ENCODE assay signal across 22 cellular contexts in the genomic region with DNA sequence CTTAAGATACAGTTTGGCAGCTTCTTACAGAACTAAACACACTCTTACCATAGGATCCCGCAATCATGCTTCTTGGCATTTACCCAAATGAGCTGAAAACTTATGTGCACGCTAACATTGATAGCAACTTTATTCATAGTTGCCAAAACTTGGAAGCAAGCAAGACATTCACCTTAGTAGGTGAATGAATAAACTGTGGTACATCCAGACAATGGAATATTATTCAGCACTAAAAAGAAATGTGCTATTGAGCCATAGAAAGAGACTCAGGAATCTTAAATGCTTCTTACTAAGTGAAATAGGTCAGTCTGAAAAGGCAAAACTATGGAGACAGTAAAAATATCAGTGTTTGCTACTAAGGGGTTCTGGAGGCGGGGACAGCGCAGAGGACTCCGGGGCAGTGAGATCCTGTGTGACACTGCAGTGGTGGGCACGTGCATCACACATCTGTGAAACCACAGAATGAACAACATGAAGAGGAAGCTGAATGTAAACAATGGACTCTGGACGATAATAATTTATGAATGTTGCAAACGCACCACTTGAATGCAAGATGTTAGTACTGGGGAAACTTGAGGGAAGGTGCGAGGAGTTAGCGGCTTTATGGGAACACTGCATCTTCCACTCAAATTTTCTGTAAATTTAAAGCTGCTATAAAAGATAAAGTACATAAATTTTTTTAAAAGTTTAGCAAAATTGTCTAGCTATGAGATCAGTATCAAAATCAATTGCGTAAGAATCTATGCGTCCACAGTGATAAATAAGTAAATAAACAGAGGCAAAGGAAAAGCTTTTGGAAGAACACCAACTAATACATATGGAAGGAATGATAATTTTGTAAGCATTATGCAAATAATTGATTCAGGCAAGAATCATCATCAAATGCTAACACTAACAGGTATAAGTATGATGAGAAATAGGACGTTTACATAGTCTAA. TPM values are rescaled to one million over a fixed set of nuclear protein-coding genes. Genes with fewer than 3 reads are reported as not detected.
DNase-seq lines count a peak whose midpoint lies in the region; ATAC-seq, FAIRE-seq and TF ChIP-seq lines count a peak whose summit lies in the region.
"Had no signal": no experiment of that assay in that cellular context is flagged by ENCODE, and none has a peak within 500 bp of the region (broad histone marks: within the 10 kb centered on the region; RNA-seq: fewer than 3 reads in every experiment).

No MANE protein-coding gene starts in this region.

- H3K27ac ChIP-seq in HepG2 (ENCODE audit: extremely low read length, insufficient read depth, low read length) (no peak overlapping the region), upper lobe of right lung (no peak overlapping the region)
- H3K27ac ChIP-seq: HL-60 had no signal

- H3K9me3 ChIP-seq in HepG2 (ENCODE audit: low read length): no peaks in the 10 kb centered on the region
- no peaks in the 10 kb centered on the region for H3K9me3 ChIP-seq in upper lobe of right lung
- H3K9me3 ChIP-seq: MG63 had no signal

- POLR2A ChIA-PET in activated CD4-positive, alpha-beta memory T cell treated with anti-CD3 and anti-CD28 coated beads for 36 hours (lab: Charles Lee): no interaction called here
- POLR2A ChIA-PET in activated CD4-positive, alpha-beta memory T cell treated with anti-CD3 and anti-CD28 coated beads, Interleukin-2, amount 10 ng/mL, durations not matched to agents 7 days and 5 days (lab: Charles Lee): no interaction called here
- POLR2A ChIA-PET in HepG2 (lab: Yijun Ruan, JAX): no interaction called here

- peak; percentile 1 for DNase-seq in activated CD4-positive, alpha-beta memory T cell treated with anti-CD3 and anti-CD28 coated beads for 36 hours
- no peak for DNase-seq in activated CD4-positive, alpha-beta memory T cell treated with anti-CD3 and anti-CD28 coated beads, Interleukin-2, amount 10 ng/mL, durations not matched to agents 7 days and 5 days
- DNase-seq in central memory CD8-positive, alpha-beta T cell (ENCODE audit: low spot score in 2 of 2): no peak
- DNase-seq in HepG2 (ENCODE audit: low spot score): no peak
- peak; percentile 8 for DNase-seq in upper lobe of right lung
- DNase-seq in NCI-H82 treated with DMSO at 0.1 percent for 48 hours (lab: John Stamatoyannopoulos, UW; ENCODE audit: unreplicated experiment): no peak
- no peak for DNase-seq in left colon
- DNase-seq in ureter (ENCODE audit: low spot score): no peak
- DNase-seq: DMS79 treated with DMSO at 0.1 percent for 48 hours, H9, Kasumi-1, MG63, NCI-H1048, NCI-H1436, NCI-H1930, NCI-H446, NCI-H526 treated with DMSO at 0.1 percent for 48 hours, Right ventricle myocardium superior had no signal

- in situ Hi-C loops in HepG2 (cut with HindIII; ENCODE audit: extremely low pct_ligation_motif_present, low pct_unique_long_range_greater_than_20kb): no loop called here

- 94% methylated on average over 13 of the region's 13 CpGs for WGBS in HepG2 (ENCODE audit: low lambda C conversion rate)

- peaks cover 24 to 69% of the 10 kb centered on the region in 2 experiments for H3K36me3 ChIP-seq in HepG2 (replicated peaks in 1 of 2; ENCODE audit: control insufficient read depth in 1 of 2, insufficient read depth in 2 of 2, low read length in 2 of 2)
- peaks cover 75% of the 10 kb centered on the region for H3K36me3 ChIP-seq in upper lobe of right lung

- no peaks in the 10 kb centered on the region for H3K4me1 Mint-ChIP-seq in activated CD4-positive, alpha-beta memory T cell treated with anti-CD3 and anti-CD28 coated beads for 36 hours (ENCODE audit: low read depth)
- H3K4me1 Mint-ChIP-seq in activated CD4-positive, alpha-beta memory T cell treated with anti-CD3 and anti-CD28 coated beads, Interleukin-2, amount 10 ng/mL, durations not matched to agents 7 days and 5 days: no peaks in the 10 kb centered on the region
- peaks cover 6% of the 10 kb centered on the region for H3K4me1 Mint-ChIP-seq in central memory CD8-positive, alpha-beta T cell
- H3K4me1 Mint-ChIP-seq: B cell had no signal

- CTCF ChIA-PET in activated CD4-positive, alpha-beta memory T cell treated with anti-CD3 and anti-CD28 coated beads for 36 hours (lab: Charles Lee): interaction anchor here (0.6 kb wide), 1 partner anchor 25 kb away, joined by 4 read pairs; no protein-coding TSS in a partner anchor
- CTCF ChIA-PET in activated CD4-positive, alpha-beta memory T cell treated with anti-CD3 and anti-CD28 coated beads, Interleukin-2, amount 10 ng/mL, durations not matched to agents 7 days and 5 days (lab: Charles Lee): no interaction called here
- CTCF ChIA-PET in HepG2 (lab: Yijun Ruan, JAX; ENCODE audit: low intra/inter-chr PET ratio, low total read pairs): no interaction called here

- H3K36me3 Mint-ChIP-seq in activated CD4-positive, alpha-beta memory T cell treated with anti-CD3 and anti-CD28 coated beads for 36 hours: peaks cover 16% of the 10 kb centered on the region
- H3K36me3 Mint-ChIP-seq in activated CD4-positive, alpha-beta memory T cell treated with anti-CD3 and anti-CD28 coated beads, Interleukin-2, amount 10 ng/mL, durations not matched to agents 7 days and 5 days (ENCODE audit: low read depth): peaks cover 31% of the 10 kb centered on the region
- H3K36me3 Mint-ChIP-seq in central memory CD8-positive, alpha-beta T cell (ENCODE audit: insufficient read depth): peaks cover 24% of the 10 kb centered on the region

- no peak overlapping the region for H2AFZ ChIP-seq in HepG2 (ENCODE audit: low read length)

- no peak overlapping the region for H3K4me3 ChIP-seq in HepG2 (replicated peaks in 1 of 3; ENCODE audit: insufficient read depth in 1 of 3, low read depth in 2 of 3, low read length in 3 of 3)
- H3K4me3 ChIP-seq in upper lobe of right lung: no peak overlapping the region
- H3K4me3 ChIP-seq: MG63 had no signal

- no peak overlapping the region for H3K4me3 Mint-ChIP-seq in activated CD4-positive, alpha-beta memory T cell treated with anti-CD3 and anti-CD28 coated beads for 36 hours
- H3K4me3 Mint-ChIP-seq in activated CD4-positive, alpha-beta memory T cell treated with anti-CD3 and anti-CD28 coated beads, Interleukin-2, amount 10 ng/mL, durations not matched to agents 7 days and 5 days: no peak overlapping the region
- no peak overlapping the region for H3K4me3 Mint-ChIP-seq in central memory CD8-positive, alpha-beta T cell
- H3K4me3 Mint-ChIP-seq: B cell, H9, IgD-negative memory B cell had no signal

- BruUV-seq in HepG2 (replicated peaks; lab: Mats Ljungman, UMichigan): no TSS peak

- FAIRE-seq in HepG2 (lab: Jason Lieb, UNC): no peak
- FAIRE-seq: RCC 7860 had no signal

- H3K27me3 Mint-ChIP-seq in activated CD4-positive, alpha-beta memory T cell treated with anti-CD3 and anti-CD28 coated beads for 36 hours: no peaks in the 10 kb centered on the region
- no peaks in the 10 kb centered on the region for H3K27me3 Mint-ChIP-seq in activated CD4-positive, alpha-beta memory T cell treated with anti-CD3 and anti-CD28 coated beads, Interleukin-2, amount 10 ng/mL, durations not matched to agents 7 days and 5 days
- no peaks in the 10 kb centered on the region for H3K27me3 Mint-ChIP-seq in central memory CD8-positive, alpha-beta T cell
- H3K27me3 Mint-ChIP-seq: B cell, IgD-negative memory B cell had no signal

- H3K4me2 ChIP-seq in HepG2 (ENCODE audit: low read depth, low read length): no peak overlapping the region

- H3K9me3 Mint-ChIP-seq in activated CD4-positive, alpha-beta memory T cell treated with anti-CD3 and anti-CD28 coated beads for 36 hours: no peaks in the 10 kb centered on the region
- no peaks in the 10 kb centered on the region for H3K9me3 Mint-ChIP-seq in activated CD4-positive, alpha-beta memory T cell treated with anti-CD3 and anti-CD28 coated beads, Interleukin-2, amount 10 ng/mL, durations not matched to agents 7 days and 5 days
- no peaks in the 10 kb centered on the region for H3K9me3 Mint-ChIP-seq in central memory CD8-positive, alpha-beta T cell
- H3K9me3 Mint-ChIP-seq: H9 had no signal

- intact Hi-C loops in activated CD4-positive, alpha-beta memory T cell treated with anti-CD3 and anti-CD28 coated beads for 36 hours (cut with micrococcal nuclease): no loop called here
- intact Hi-C loops in HepG2 (cut with micrococcal nuclease; ENCODE audit: unreplicated experiment) (loop anchor here (10.0 kb wide), 1 partner anchor 225 kb away; no protein-coding TSS in a partner anchor), upper lobe of right lung (cut with DNase I) (no loop called here), left colon (cut with DNase I, micrococcal nuclease) (no loop called here)

- TF ChIP-seq EP300 in HepG2 (IDR thresholded peaks at IDR 0.05; ENCODE audit: low read depth in 2 of 2, low read length in 2 of 2): no peak
- TF ChIP-seq EP300 in HepG2 (CRISPR knock-in tag; IDR thresholded peaks at IDR 0.05; ENCODE audit: borderline replicate concordance): no peak

- no peak overlapping the region for H3K9ac ChIP-seq in HepG2 (ENCODE audit: insufficient read depth, low read depth, low read length)

- TF ChIP-seq POLR2A in HepG2 (IDR thresholded peaks at IDR 0.05; ENCODE audit: insufficient read depth in 1 of 2, low read depth in 2 of 2, low read length in 2 of 2): no peak

- ATAC-seq in central memory CD8-positive, alpha-beta T cell (replicated peaks; ENCODE audit: extremely low read depth, poor library complexity, severe bottlenecking): peak; percentile 28
- ATAC-seq in HepG2 (no peak), upper lobe of right lung (no peak), left colon (no peak)

- TF ChIP-seq CTCF in HepG2 (CRISPR knock-in tag; IDR thresholded peaks at IDR 0.05) (no peak), upper lobe of right lung (IDR thresholded peaks at IDR 0.05) (no peak)

- no peak for TF ChIP-seq RAD21 in HepG2 (CRISPR knock-in tag; IDR thresholded peaks at IDR 0.05)

- no peaks in the 10 kb centered on the region for H3K79me2 ChIP-seq in HepG2 (ENCODE audit: insufficient read depth, low read length)

- no peak overlapping the region for H3K27ac Mint-ChIP-seq in activated CD4-positive, alpha-beta memory T cell treated with anti-CD3 and anti-CD28 coated beads for 36 hours
- H3K27ac Mint-ChIP-seq in activated CD4-positive, alpha-beta memory T cell treated with anti-CD3 and anti-CD28 coated beads, Interleukin-2, amount 10 ng/mL, durations not matched to agents 7 days and 5 days: no peak overlapping the region
- H3K27ac Mint-ChIP-seq in central memory CD8-positive, alpha-beta T cell (ENCODE audit: low read depth): no peak overlapping the region
- H3K27ac Mint-ChIP-seq: B cell, H9, IgD-negative memory B cell had no signal

- H3K4me1 ChIP-seq in HepG2 (ENCODE audit: insufficient read depth, low read length): no peaks in the 10 kb centered on the region
- no peaks in the 10 kb centered on the region for H3K4me1 ChIP-seq in upper lobe of right lung

- H4K20me1 ChIP-seq in HepG2 (ENCODE audit: insufficient read depth, low read length): 0 out of 2 replicates have a peak, but pooled peaks cover 2% of the 10 kb centered on the region

- H3K27me3 ChIP-seq in HepG2 (ENCODE audit: control insufficient read depth in 1 of 2, insufficient read depth in 2 of 2, low read length in 2 of 2): no peaks in the 10 kb centered on the region
- no peaks in the 10 kb centered on the region for H3K27me3 ChIP-seq in upper lobe of right lung
- H3K27me3 ChIP-seq: MG63 had no signal

RNA-seq across cellular contexts. Expression of gene SPATC1L, which starts 15.4 kb away (rescaled TPM):
- 1 to 10 TPM; 5.7 to 6.7 TPM for total RNA-seq in activated CD4-positive, alpha-beta memory T cell treated with anti-CD3 and anti-CD28 coated beads for 36 hours
- 1 to 10 TPM; 4.2 to 4.4 TPM for total RNA-seq in activated CD4-positive, alpha-beta memory T cell treated with anti-CD3 and anti-CD28 coated beads, Interleukin-2, amount 10 ng/mL, durations not matched to agents 7 days and 5 days
- 2.8 and 3.3 TPM in 2 replicates for total RNA-seq in HepG2 (2016; rRNA removed; fragmentation: Illumina TruSeq; extraction: Trizol)
- 2.1 and 2.7 TPM in 2 replicates for total RNA-seq in HepG2 (2016; cell fraction: cytosol; rRNA removed; fragmentation: Illumina TruSeq; extraction: Trizol; ENCODE audit: low read depth)
- 3.0 and 3.3 TPM in 2 replicates for total RNA-seq in HepG2 (2016; cell fraction: insoluble cytoplasmic fraction; rRNA removed; fragmentation: Illumina TruSeq; extraction: Trizol)
- total RNA-seq in HepG2 (2016; cell fraction: membrane; rRNA removed; fragmentation: Illumina TruSeq; extraction: Trizol): 3.0 and 3.8 TPM in 2 replicates
- 1.5 and 1.7 TPM in 2 replicates for total RNA-seq in HepG2 (2016; cell fraction: nucleus; rRNA removed; fragmentation: Illumina TruSeq; extraction: Trizol)
- polyA plus RNA-seq in HepG2 (2011; rRNA removed): 1.4 and 2.6 TPM in 2 replicates
- polyA plus RNA-seq in HepG2 (2011; cell fraction: cytosol; rRNA removed): 1.4 and 2.8 TPM in 2 replicates
- polyA plus RNA-seq in HepG2 (2011; cell fraction: nucleus; rRNA removed): 9.6 and 9.7 TPM in 2 replicates
- polyA plus RNA-seq in HepG2 (2012): 7.3 and 10.9 TPM in 2 replicates
- polyA plus RNA-seq in HepG2 (2016; cell fraction: cytosol; fragmentation: Illumina TruSeq; extraction: Trizol; ENCODE audit: low read depth): 5.4 and 5.7 TPM in 2 replicates
- 5.9 and 7.1 TPM in 2 replicates for polyA plus RNA-seq in HepG2 (2016; cell fraction: insoluble cytoplasmic fraction; fragmentation: Illumina TruSeq; extraction: Trizol; ENCODE audit: low read depth)
- polyA plus RNA-seq in HepG2 (2016; cell fraction: membrane; fragmentation: Illumina TruSeq; extraction: Trizol; ENCODE audit: low read depth): 6.0 and 7.3 TPM in 2 replicates
- 5.8 and 6.5 TPM in 2 replicates for polyA plus RNA-seq in HepG2 (2016; cell fraction: nucleus; fragmentation: Illumina TruSeq; extraction: Trizol; ENCODE audit: insufficient read depth, low read depth)
- 2.4 and 3.4 TPM in 2 replicates for polyA minus RNA-seq in HepG2 (2011; rRNA and poly(A)+ RNA removed; ENCODE audit: low replicate concordance)
- 3.4 and 5.6 TPM in 2 replicates for polyA minus RNA-seq in HepG2 (2011; cell fraction: cytosol; rRNA and poly(A)+ RNA removed)
- 0.77 and 1.6 TPM in 2 replicates for polyA minus RNA-seq in HepG2 (2011; cell fraction: nucleus; rRNA and poly(A)+ RNA removed)
- 4.7 TPM for total RNA-seq in upper lobe of right lung
- total RNA-seq in left colon: 1 to 10 TPM; 5.9 to 8.0 TPM
- total RNA-seq in ureter: 12.3 TPM

RNA-seq across cellular contexts. Expression of gene LSS, which starts 28.9 kb away (rescaled TPM):
- 10 to 100 TPM; 22.7 to 22.8 TPM for total RNA-seq in activated CD4-positive, alpha-beta memory T cell treated with anti-CD3 and anti-CD28 coated beads for 36 hours
- 10 to 100 TPM; 54.7 to 56.1 TPM for total RNA-seq in activated CD4-positive, alpha-beta memory T cell treated with anti-CD3 and anti-CD28 coated beads, Interleukin-2, amount 10 ng/mL, durations not matched to agents 7 days and 5 days
- total RNA-seq in HepG2 (2016; rRNA removed; fragmentation: Illumina TruSeq; extraction: Trizol): 73.5 and 113 TPM in 2 replicates
- total RNA-seq in HepG2 (2016; cell fraction: cytosol; rRNA removed; fragmentation: Illumina TruSeq; extraction: Trizol; ENCODE audit: low read depth): 7.3 and 7.8 TPM in 2 replicates
- total RNA-seq in HepG2 (2016; cell fraction: insoluble cytoplasmic fraction; rRNA removed; fragmentation: Illumina TruSeq; extraction: Trizol): 62.4 and 115 TPM in 2 replicates
- 31.7 and 32.0 TPM in 2 replicates for total RNA-seq in HepG2 (2016; cell fraction: membrane; rRNA removed; fragmentation: Illumina TruSeq; extraction: Trizol)
- total RNA-seq in HepG2 (2016; cell fraction: nucleus; rRNA removed; fragmentation: Illumina TruSeq; extraction: Trizol): 138 and 169 TPM in 2 replicates
- 72.6 and 182 TPM in 2 replicates for polyA plus RNA-seq in HepG2 (2011; rRNA removed)
- polyA plus RNA-seq in HepG2 (2011; cell fraction: cytosol; rRNA removed): 29.6 and 35.0 TPM in 2 replicates
- 771 and 1,172 TPM in 2 replicates for polyA plus RNA-seq in HepG2 (2011; cell fraction: nucleus; rRNA removed)
- polyA plus RNA-seq in HepG2 (2012): 69.9 and 111 TPM in 2 replicates
- 5.3 and 5.5 TPM in 2 replicates for polyA plus RNA-seq in HepG2 (2016; cell fraction: cytosol; fragmentation: Illumina TruSeq; extraction: Trizol; ENCODE audit: low read depth)
- polyA plus RNA-seq in HepG2 (2016; cell fraction: insoluble cytoplasmic fraction; fragmentation: Illumina TruSeq; extraction: Trizol; ENCODE audit: low read depth): 44.5 and 58.2 TPM in 2 replicates
- 14.1 and 14.6 TPM in 2 replicates for polyA plus RNA-seq in HepG2 (2016; cell fraction: membrane; fragmentation: Illumina TruSeq; extraction: Trizol; ENCODE audit: low read depth)
- 296 and 309 TPM in 2 replicates for polyA plus RNA-seq in HepG2 (2016; cell fraction: nucleus; fragmentation: Illumina TruSeq; extraction: Trizol; ENCODE audit: insufficient read depth, low read depth)
- 67.2 and 95.6 TPM in 2 replicates for polyA minus RNA-seq in HepG2 (2011; rRNA and poly(A)+ RNA removed; ENCODE audit: low replicate concordance)
- polyA minus RNA-seq in HepG2 (2011; cell fraction: cytosol; rRNA and poly(A)+ RNA removed): 16.2 and 25.1 TPM in 2 replicates
- polyA minus RNA-seq in HepG2 (2011; cell fraction: nucleus; rRNA and poly(A)+ RNA removed): 66.3 and 114 TPM in 2 replicates
- 108 TPM for total RNA-seq in upper lobe of right lung
- 100 to 1,000 TPM in 1 of 2 donors, 10 to 100 TPM in 1; 65.6 to 140 TPM for total RNA-seq in left colon
- 49.0 TPM for total RNA-seq in ureter

RNA-seq across cellular contexts. Expression of gene FTCD, which starts 44.3 kb away (rescaled TPM):
- under 1 TPM in 1 of 2 experiments, not detected in 1; 0.22 TPM for total RNA-seq in activated CD4-positive, alpha-beta memory T cell treated with anti-CD3 and anti-CD28 coated beads for 36 hours
- under 1 TPM in 1 of 2 experiments, not detected in 1; 0.18 TPM for total RNA-seq in activated CD4-positive, alpha-beta memory T cell treated with anti-CD3 and anti-CD28 coated beads, Interleukin-2, amount 10 ng/mL, durations not matched to agents 7 days and 5 days
- total RNA-seq in HepG2 (2016; rRNA removed; fragmentation: Illumina TruSeq; extraction: Trizol) (78.5 and 105 TPM in 2 replicates), upper lobe of right lung (0.46 TPM), left colon (under 1 TPM; 0.22 to 0.52 TPM), ureter (0.91 TPM)
- total RNA-seq in HepG2 (2016; cell fraction: cytosol; rRNA removed; fragmentation: Illumina TruSeq; extraction: Trizol; ENCODE audit: low read depth): 13.1 and 13.2 TPM in 2 replicates
- 61.2 and 115 TPM in 2 replicates for total RNA-seq in HepG2 (2016; cell fraction: insoluble cytoplasmic fraction; rRNA removed; fragmentation: Illumina TruSeq; extraction: Trizol)
- 21.0 and 27.4 TPM in 2 replicates for total RNA-seq in HepG2 (2016; cell fraction: membrane; rRNA removed; fragmentation: Illumina TruSeq; extraction: Trizol)
- total RNA-seq in HepG2 (2016; cell fraction: nucleus; rRNA removed; fragmentation: Illumina TruSeq; extraction: Trizol): 94.5 and 110 TPM in 2 replicates
- 75.7 and 112 TPM in 2 replicates for polyA plus RNA-seq in HepG2 (2011; rRNA removed)
- 34.7 and 61.2 TPM in 2 replicates for polyA plus RNA-seq in HepG2 (2011; cell fraction: cytosol; rRNA removed)
- 656 and 751 TPM in 2 replicates for polyA plus RNA-seq in HepG2 (2011; cell fraction: nucleus; rRNA removed)
- polyA plus RNA-seq in HepG2 (2012): 108 and 140 TPM in 2 replicates
- polyA plus RNA-seq in HepG2 (2016; cell fraction: cytosol; fragmentation: Illumina TruSeq; extraction: Trizol; ENCODE audit: low read depth): 11.0 and 12.4 TPM in 2 replicates
- 47.9 and 52.0 TPM in 2 replicates for polyA plus RNA-seq in HepG2 (2016; cell fraction: insoluble cytoplasmic fraction; fragmentation: Illumina TruSeq; extraction: Trizol; ENCODE audit: low read depth)
- polyA plus RNA-seq in HepG2 (2016; cell fraction: membrane; fragmentation: Illumina TruSeq; extraction: Trizol; ENCODE audit: low read depth): 11.9 and 17.7 TPM in 2 replicates
- polyA plus RNA-seq in HepG2 (2016; cell fraction: nucleus; fragmentation: Illumina TruSeq; extraction: Trizol; ENCODE audit: insufficient read depth, low read depth): 369 and 379 TPM in 2 replicates
- 0.42 and 84.7 TPM in 2 replicates for polyA minus RNA-seq in HepG2 (2011; rRNA and poly(A)+ RNA removed; ENCODE audit: low replicate concordance)
- polyA minus RNA-seq in HepG2 (2011; cell fraction: cytosol; rRNA and poly(A)+ RNA removed): 33.3 and 39.2 TPM in 2 replicates
- 93.9 and 118 TPM in 2 replicates for polyA minus RNA-seq in HepG2 (2011; cell fraction: nucleus; rRNA and poly(A)+ RNA removed)
- polyA plus RNA-seq: IgD-negative memory B cell had no signal

Comparison
In these comparisons a context has a peak if more than half of its experiments do, and no peak if none do; other contexts are left out.
1. DNase-seq: peak in activated CD4-positive, alpha-beta memory T cell treated with anti-CD3 and anti-CD28 coated beads for 36 hours (single experiment) and upper lobe of right lung (single experiment); none in activated CD4-positive, alpha-beta memory T cell treated with anti-CD3 and anti-CD28 coated beads, Interleukin-2, amount 10 ng/mL, durations not matched to agents 7 days and 5 days (single experiment), central memory CD8-positive, alpha-beta T cell (0 of 2), HepG2 (single experiment), NCI-H82 treated with DMSO at 0.1 percent for 48 hours (single experiment), left colon (0 of 2) and ureter (single experiment).